8 cellular contexts compared by ENCODE assay signal in the genomic region with DNA sequence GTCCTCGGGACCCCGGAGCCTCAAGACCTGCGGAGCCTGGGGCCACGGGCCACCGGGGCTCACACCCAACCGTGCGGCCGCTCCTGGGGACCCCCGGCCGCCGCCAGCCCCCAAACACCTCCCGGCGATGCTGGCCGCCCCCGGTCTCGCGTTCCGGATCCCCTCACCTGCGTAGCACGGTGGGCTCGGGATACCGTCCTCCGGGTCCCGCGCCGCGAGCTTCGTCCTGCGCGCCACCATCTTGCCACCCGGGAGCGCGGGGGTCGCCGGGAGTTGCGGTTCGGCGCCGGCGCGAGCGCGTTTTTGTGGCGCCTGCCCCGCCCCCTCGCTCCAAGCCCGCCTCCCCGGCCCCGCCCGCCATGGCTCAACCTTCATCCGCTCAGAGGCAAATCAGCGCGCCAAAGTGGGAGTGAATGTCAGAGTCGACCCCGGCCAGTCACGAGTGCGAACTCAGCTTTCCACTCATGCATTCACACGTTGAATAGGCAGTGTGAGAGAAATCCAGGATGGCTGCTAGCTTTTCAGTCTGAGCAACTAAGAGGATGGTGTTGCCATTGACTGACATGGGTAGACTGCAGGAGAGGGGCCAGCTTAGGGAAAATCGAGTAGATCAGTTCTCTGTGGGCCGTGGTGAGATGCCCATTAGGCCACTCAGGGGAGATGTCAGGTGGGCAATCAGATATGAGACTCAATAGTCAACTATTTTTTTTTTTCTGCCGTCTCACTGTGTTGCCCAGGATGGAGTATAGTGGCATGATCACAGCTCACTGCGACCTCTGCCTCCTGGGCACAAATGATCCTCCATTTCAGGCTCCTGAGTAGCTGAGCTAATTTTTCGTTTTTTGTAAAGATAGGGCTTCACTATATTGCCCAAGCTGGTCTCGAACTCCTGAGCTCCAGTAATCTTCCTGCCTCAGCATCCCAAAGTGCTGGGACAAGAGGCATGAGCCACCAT. TPM values are rescaled to one million over a fixed set of nuclear protein-coding genes. Genes with fewer than 3 reads are reported as not detected.
DNase-seq lines count a peak whose midpoint lies in the region; ATAC-seq and TF ChIP-seq lines count a peak whose summit lies in the region.

No MANE protein-coding gene starts in this region.

- intact Hi-C loops in mucosa of descending colon (cut with DNase I, micrococcal nuclease): no loop called here

- peaks cover 8% of the 10 kb centered on the region for H3K4me1 ChIP-seq in mucosa of descending colon (ENCODE audit: low read depth)

- DNase-seq in NCI-H146 (lab: John Stamatoyannopoulos, UW): peak; percentile 59
- no peak for DNase-seq in NCI-H146 treated with DMSO at 0.1 percent for 48 hours (lab: John Stamatoyannopoulos, UW; ENCODE audit: unreplicated experiment)
- peak; percentile 58 to 74 for DNase-seq in NOMO-1 (lab: John Stamatoyannopoulos, UW; ENCODE audit: unreplicated experiment in 2 of 2)
- peak; percentile 85 for DNase-seq in activated CD8-positive, alpha-beta memory T cell treated with anti-CD3 and anti-CD28 coated beads, Interleukin-2, amount 50 U/mL, for 4 hours
- peak; percentile 76 for DNase-seq in epithelial cell of esophagus (ENCODE audit: low read depth)
- DNase-seq in mucosa of descending colon: peak; percentile 83 to 87 (median 85)
- peak; percentile 58 to 71 for DNase-seq in stimulated activated CD8-positive, alpha-beta memory T cell treated with anti-CD3 and anti-CD28 coated beads, Interleukin-2, amount 100 ng/mL, for 1 hour (ENCODE audit: low read depth in 2 of 2)

- peak overlapping the region; percentile 54 for H3K4me3 ChIP-seq in epithelial cell of esophagus (ENCODE audit: low read length)
- peak overlapping the region; percentile 63 for H3K4me3 ChIP-seq in mucosa of descending colon

- no peak for TF ChIP-seq CTCF in epithelial cell of esophagus (IDR thresholded peaks at IDR 0.05; ENCODE audit: insufficient read depth, low read depth, low read length, missing control alignments)
- no peak for TF ChIP-seq CTCF in mucosa of descending colon (IDR thresholded peaks at IDR 0.05)

- ATAC-seq in HG03354 (IDR thresholded peaks at IDR 0.05; ENCODE audit: poor library complexity, severe bottlenecking, unreplicated experiment): peak; percentile 69
- peak; percentile 94 for ATAC-seq in mucosa of descending colon

- H3K36me3 ChIP-seq in mucosa of descending colon (ENCODE audit: low read depth): peaks cover 3% of the 10 kb centered on the region

- no peaks in the 10 kb centered on the region for H3K9me3 ChIP-seq in mucosa of descending colon

RNA-seq across cellular contexts. Expression of a gene that starts 28.3 kb away (rescaled TPM):
- 1 to 10 TPM in 1 of 3 donors, under 1 TPM in 2; 0.52 to 2.5 (median 0.89) TPM for total RNA-seq in mucosa of descending colon

RNA-seq across cellular contexts. Expression of a gene that starts 32.6 kb away (rescaled TPM):
- 10 to 100 TPM; 58.6 to 65.8 (median 65.0) TPM for total RNA-seq in mucosa of descending colon

RNA-seq across cellular contexts. Expression of a gene that starts 58.4 kb away (rescaled TPM):
- total RNA-seq in mucosa of descending colon: 1 to 10 TPM in 2 of 3 donors, under 1 TPM in 1; 0.92 to 1.7 (median 1.2) TPM
